In the genomic region with DNA sequence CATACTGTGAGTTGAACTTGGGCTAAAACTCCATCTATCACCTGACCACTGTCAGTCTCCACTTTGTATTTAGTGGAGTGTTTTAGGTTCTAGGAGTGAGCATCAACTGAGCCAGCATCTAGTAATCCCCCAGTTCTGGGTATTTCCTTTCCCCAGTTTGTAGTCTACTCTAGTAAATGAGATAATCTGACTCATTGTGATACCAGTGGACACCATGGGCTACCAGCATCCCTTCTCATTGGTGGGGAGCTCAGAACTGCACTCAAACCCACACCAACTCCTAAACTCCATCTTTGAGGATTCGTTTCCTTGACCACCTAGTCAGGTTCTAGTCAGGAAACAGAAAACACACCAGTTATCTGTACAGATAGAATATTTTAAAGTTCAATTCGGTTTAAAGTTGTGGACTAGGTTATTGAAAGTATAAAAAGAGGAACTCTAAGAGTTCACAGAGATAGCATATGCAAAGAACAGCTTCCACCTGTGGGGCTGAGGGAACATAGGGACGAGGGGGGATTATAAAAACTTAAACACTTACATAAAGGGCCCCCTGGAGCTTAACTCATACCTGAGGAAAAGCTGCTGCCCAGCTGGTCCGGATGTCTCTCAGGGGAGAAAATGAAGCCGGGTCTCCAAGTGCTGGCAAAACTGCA, we compare ENCODE assay signal across 4 cellular contexts.
TF ChIP-seq lines count a peak whose summit lies in the region.

No MANE protein-coding gene starts in this region.

TF ChIP-seq in SK-N-SH, 30 proteins besides CTCF, POLR2A, EP300 and RAD21:
- TF ChIP-seq CHD2 (IDR thresholded peaks at IDR 0.05; ENCODE audit: low read length, partially characterized antibody) (no peak), POLR2AphosphoS5 (IDR thresholded peaks at IDR 0.05; ENCODE audit: low read depth, low read length) (peak; percentile 10; the same call in 1 of the 2 replicates)

TF ChIP-seq in SK-N-SH treated with all-trans-retinoic acid at 6 μM for 48 hours, 23 proteins besides CTCF, POLR2A, EP300 and RAD21 (continues in another document):
- TF ChIP-seq RARB (CRISPR knock-in tag; IDR thresholded peaks at IDR 0.05) (no peak), ZNF8 (CRISPR knock-in tag; IDR thresholded peaks at IDR 0.05) (no peak), BACH2 (CRISPR knock-in tag; IDR thresholded peaks at IDR 0.05; ENCODE audit: borderline replicate concordance) (no peak), ARNTL (CRISPR knock-in tag; IDR thresholded peaks at IDR 0.05; ENCODE audit: borderline replicate concordance, low read depth) (no peak), ZC3H10 (CRISPR knock-in tag; IDR thresholded peaks at IDR 0.05) (no peak), SNAI2 (CRISPR knock-in tag; IDR thresholded peaks at IDR 0.05) (no peak), GLIS3 (CRISPR knock-in tag; IDR thresholded peaks at IDR 0.05) (no peak), CSDC2 (CRISPR knock-in tag; IDR thresholded peaks at IDR 0.05) (no peak), ZNF70 (CRISPR knock-in tag; IDR thresholded peaks at IDR 0.05) (no peak), ESRRG (CRISPR knock-in tag; IDR thresholded peaks at IDR 0.05) (no peak), OSR1 (CRISPR knock-in tag; IDR thresholded peaks at IDR 0.05) (no peak), ZFP30 (CRISPR knock-in tag; IDR thresholded peaks at IDR 0.05) (no peak), ISL1 (CRISPR knock-in tag; IDR thresholded peaks at IDR 0.05) (no peak)
- TF ChIP-seq, protein P1, sequence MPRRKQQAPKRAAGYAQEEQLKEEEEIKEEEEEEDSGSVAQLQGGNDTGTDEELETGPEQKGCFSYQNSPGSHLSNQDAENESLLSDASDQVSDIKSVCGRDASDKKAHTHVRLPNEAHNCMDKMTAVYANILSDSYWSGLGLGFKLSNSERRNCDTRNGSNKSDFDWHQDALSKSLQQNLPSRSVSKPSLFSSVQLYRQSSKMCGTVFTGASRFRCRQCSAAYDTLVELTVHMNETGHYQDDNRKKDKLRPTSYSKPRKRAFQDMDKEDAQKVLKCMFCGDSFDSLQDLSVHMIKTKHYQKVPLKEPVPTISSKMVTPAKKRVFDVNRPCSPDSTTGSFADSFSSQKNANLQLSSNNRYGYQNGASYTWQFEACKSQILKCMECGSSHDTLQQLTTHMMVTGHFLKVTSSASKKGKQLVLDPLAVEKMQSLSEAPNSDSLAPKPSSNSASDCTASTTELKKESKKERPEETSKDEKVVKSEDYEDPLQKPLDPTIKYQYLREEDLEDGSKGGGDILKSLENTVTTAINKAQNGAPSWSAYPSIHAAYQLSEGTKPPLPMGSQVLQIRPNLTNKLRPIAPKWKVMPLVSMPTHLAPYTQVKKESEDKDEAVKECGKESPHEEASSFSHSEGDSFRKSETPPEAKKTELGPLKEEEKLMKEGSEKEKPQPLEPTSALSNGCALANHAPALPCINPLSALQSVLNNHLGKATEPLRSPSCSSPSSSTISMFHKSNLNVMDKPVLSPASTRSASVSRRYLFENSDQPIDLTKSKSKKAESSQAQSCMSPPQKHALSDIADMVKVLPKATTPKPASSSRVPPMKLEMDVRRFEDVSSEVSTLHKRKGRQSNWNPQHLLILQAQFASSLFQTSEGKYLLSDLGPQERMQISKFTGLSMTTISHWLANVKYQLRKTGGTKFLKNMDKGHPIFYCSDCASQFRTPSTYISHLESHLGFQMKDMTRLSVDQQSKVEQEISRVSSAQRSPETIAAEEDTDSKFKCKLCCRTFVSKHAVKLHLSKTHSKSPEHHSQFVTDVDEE (CRISPR knock-in tag; IDR thresholded peaks at IDR 0.05): no peak
- TF ChIP-seq, protein P2, sequence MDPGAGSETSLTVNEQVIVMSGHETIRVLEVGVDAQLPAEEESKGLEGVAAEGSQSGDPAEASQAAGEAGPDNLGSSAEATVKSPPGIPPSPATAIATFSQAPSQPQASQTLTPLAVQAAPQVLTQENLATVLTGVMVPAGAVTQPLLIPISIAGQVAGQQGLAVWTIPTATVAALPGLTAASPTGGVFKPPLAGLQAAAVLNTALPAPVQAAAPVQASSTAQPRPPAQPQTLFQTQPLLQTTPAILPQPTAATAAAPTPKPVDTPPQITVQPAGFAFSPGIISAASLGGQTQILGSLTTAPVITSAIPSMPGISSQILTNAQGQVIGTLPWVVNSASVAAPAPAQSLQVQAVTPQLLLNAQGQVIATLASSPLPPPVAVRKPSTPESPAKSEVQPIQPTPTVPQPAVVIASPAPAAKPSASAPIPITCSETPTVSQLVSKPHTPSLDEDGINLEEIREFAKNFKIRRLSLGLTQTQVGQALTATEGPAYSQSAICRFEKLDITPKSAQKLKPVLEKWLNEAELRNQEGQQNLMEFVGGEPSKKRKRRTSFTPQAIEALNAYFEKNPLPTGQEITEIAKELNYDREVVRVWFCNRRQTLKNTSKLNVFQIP (CRISPR knock-in tag; IDR thresholded peaks at IDR 0.05; ENCODE audit: borderline replicate concordance, low read depth): no peak

TF ChIP-seq in IMR-90, 13 proteins besides CTCF, POLR2A, EP300 and RAD21:
- no peak for TF ChIP-seq MAZ (IDR thresholded peaks at IDR 0.05; ENCODE audit: borderline replicate concordance, low read depth, low read length)
- TF ChIP-seq, protein P3, sequence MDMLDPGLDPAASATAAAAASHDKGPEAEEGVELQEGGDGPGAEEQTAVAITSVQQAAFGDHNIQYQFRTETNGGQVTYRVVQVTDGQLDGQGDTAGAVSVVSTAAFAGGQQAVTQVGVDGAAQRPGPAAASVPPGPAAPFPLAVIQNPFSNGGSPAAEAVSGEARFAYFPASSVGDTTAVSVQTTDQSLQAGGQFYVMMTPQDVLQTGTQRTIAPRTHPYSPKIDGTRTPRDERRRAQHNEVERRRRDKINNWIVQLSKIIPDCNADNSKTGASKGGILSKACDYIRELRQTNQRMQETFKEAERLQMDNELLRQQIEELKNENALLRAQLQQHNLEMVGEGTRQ (IDR thresholded peaks at IDR 0.05; ENCODE audit: low read depth, low read length): no peak
- TF ChIP-seq MAFK (IDR thresholded peaks at IDR 0.05; ENCODE audit: low read depth, low read length): no peak
- no peak for TF ChIP-seq CHD1 (IDR thresholded peaks at IDR 0.05; ENCODE audit: low read depth, low read length)

TF ChIP-seq in HepG2, 621 proteins besides CTCF, POLR2A, EP300 and RAD21:
- TF ChIP-seq, protein P4, sequence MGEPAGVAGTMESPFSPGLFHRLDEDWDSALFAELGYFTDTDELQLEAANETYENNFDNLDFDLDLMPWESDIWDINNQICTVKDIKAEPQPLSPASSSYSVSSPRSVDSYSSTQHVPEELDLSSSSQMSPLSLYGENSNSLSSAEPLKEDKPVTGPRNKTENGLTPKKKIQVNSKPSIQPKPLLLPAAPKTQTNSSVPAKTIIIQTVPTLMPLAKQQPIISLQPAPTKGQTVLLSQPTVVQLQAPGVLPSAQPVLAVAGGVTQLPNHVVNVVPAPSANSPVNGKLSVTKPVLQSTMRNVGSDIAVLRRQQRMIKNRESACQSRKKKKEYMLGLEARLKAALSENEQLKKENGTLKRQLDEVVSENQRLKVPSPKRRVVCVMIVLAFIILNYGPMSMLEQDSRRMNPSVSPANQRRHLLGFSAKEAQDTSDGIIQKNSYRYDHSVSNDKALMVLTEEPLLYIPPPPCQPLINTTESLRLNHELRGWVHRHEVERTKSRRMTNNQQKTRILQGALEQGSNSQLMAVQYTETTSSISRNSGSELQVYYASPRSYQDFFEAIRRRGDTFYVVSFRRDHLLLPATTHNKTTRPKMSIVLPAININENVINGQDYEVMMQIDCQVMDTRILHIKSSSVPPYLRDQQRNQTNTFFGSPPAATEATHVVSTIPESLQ (CRISPR knock-in tag; conservative IDR thresholded peaks at IDR 0.05): no peak
- TF ChIP-seq ZSCAN9 (CRISPR knock-in tag; IDR thresholded peaks at IDR 0.05; ENCODE audit: borderline replicate concordance) (no peak), ZNF20 (CRISPR knock-in tag; IDR thresholded peaks at IDR 0.05) (no peak), ZC3H4 (CRISPR knock-in tag; IDR thresholded peaks at IDR 0.05; ENCODE audit: borderline replicate concordance) (no peak), NCOA5 (CRISPR knock-in tag; IDR thresholded peaks at IDR 0.05) (no peak)
- TF ChIP-seq, protein P5, sequence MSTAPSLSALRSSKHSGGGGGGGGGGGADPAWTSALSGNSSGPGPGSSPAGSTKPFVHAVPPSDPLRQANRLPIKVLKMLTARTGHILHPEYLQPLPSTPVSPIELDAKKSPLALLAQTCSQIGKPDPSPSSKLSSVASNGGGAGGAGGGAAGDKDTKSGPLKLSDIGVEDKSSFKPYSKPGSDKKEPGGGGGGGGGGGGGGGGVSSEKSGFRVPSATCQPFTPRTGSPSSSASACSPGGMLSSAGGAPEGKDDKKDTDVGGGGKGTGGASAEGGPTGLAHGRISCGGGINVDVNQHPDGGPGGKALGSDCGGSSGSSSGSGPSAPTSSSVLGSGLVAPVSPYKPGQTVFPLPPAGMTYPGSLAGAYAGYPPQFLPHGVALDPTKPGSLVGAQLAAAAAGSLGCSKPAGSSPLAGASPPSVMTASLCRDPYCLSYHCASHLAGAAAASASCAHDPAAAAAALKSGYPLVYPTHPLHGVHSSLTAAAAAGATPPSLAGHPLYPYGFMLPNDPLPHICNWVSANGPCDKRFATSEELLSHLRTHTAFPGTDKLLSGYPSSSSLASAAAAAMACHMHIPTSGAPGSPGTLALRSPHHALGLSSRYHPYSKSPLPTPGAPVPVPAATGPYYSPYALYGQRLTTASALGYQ (CRISPR knock-in tag; IDR thresholded peaks at IDR 0.05): no peak
TF ChIP-seq in HepG2: peak in this region for 0.
